ENCODE assay signal across 7 cellular contexts in the genomic region with DNA sequence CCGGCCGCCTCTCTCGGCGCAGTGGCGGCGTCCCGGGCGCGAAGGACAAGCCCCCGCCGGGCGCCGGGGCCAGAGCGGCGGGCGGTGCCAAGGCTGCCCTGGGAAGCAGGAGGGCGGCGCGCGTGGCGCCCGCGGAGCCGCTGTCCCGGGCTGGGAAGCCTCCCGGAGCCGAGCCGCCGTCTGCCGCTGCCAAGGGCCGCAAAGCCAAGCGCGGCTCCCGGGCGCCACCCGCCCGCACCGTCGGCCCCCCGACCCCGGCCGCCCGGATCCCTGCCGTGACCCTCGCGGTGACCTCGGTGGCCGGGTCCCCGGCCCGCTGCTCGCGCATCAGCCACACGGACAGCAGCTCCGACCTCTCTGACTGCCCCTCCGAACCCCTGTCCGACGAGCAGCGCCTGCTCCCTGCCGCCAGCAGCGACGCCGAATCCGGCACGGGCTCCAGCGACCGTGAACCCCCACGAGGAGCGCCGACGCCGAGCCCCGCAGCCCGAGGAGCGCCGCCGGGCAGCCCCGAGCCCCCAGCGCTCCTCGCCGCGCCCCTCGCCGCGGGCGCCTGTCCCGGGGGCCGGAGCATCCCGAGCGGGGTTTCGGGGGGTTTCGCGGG.
DNase-seq lines count a peak whose midpoint lies in the region; ATAC-seq and TF ChIP-seq lines count a peak whose summit lies in the region.

No MANE protein-coding gene starts in this region.

- H3K9me3 Mint-ChIP-seq in activated naive CD8-positive, alpha-beta T cell treated with anti-CD3 and anti-CD28 coated beads, Interleukin-2, amount 50 U/mL, for 24 hours = no peaks in the 10 kb centered on the region

- no peak overlapping the region for H3K9ac ChIP-seq in iPS-15b (ENCODE audit: low read depth, low read length)

- no peaks in the 10 kb centered on the region for H3K36me3 Mint-ChIP-seq in activated naive CD8-positive, alpha-beta T cell treated with anti-CD3 and anti-CD28 coated beads, Interleukin-2, amount 50 U/mL, for 24 hours (ENCODE audit: low read depth)

- ATAC-seq in HG03342 (IDR thresholded peaks at IDR 0.05; ENCODE audit: unreplicated experiment) = peak; percentile 6
- no peak for ATAC-seq in activated naive CD8-positive, alpha-beta T cell treated with anti-CD3 and anti-CD28 coated beads, Interleukin-2, amount 50 U/mL, for 24 hours
- ATAC-seq in GM19467 (IDR thresholded peaks at IDR 0.05; ENCODE audit: unreplicated experiment) = no peak

- no peak overlapping the region for H3K4me3 Mint-ChIP-seq in activated naive CD8-positive, alpha-beta T cell treated with anti-CD3 and anti-CD28 coated beads, Interleukin-2, amount 50 U/mL, for 24 hours

- TF ChIP-seq CTCF in GM13977 (IDR thresholded peaks at IDR 0.05; ENCODE audit: extremely low read depth, insufficient read depth, missing control alignments) = no peak

- H3K9me3 ChIP-seq in iPS-15b (ENCODE audit: control insufficient read depth, insufficient read depth, low read length) = no peaks in the 10 kb centered on the region

- H3K36me3 ChIP-seq in iPS-15b (ENCODE audit: control insufficient read depth, insufficient read depth, low read length) = no peaks in the 10 kb centered on the region

- in situ Hi-C loops in GM13977 (cut with MboI; ENCODE audit: low pct_unique_long_range_greater_than_20kb, low sequenced_read_pairs, unreplicated experiment) = no loop called here

- H3K27me3 Mint-ChIP-seq in activated naive CD8-positive, alpha-beta T cell treated with anti-CD3 and anti-CD28 coated beads, Interleukin-2, amount 50 U/mL, for 24 hours = peaks cover 51% of the 10 kb centered on the region

- peaks cover 11% of the 10 kb centered on the region for H3K27me3 ChIP-seq in iPS-15b (ENCODE audit: control insufficient read depth, insufficient read depth, low read length)

- no peak overlapping the region for H3K27ac Mint-ChIP-seq in activated naive CD8-positive, alpha-beta T cell treated with anti-CD3 and anti-CD28 coated beads, Interleukin-2, amount 50 U/mL, for 24 hours

- peaks cover 16% of the 10 kb centered on the region for H3K4me1 Mint-ChIP-seq in activated naive CD8-positive, alpha-beta T cell treated with anti-CD3 and anti-CD28 coated beads, Interleukin-2, amount 50 U/mL, for 24 hours

- DNase-seq in GM13977 (ENCODE audit: low spot score) (peak; percentile 58), NCI-H1694 treated with DMSO at 0.1 percent for 48 hours (lab: John Stamatoyannopoulos, UW) (no peak)
- peak; percentile 12 for DNase-seq in activated naive CD8-positive, alpha-beta T cell treated with anti-CD3 and anti-CD28 coated beads, Interleukin-2, amount 50 U/mL, for 24 hours
- DNase-seq in stimulated activated CD4-positive, alpha-beta T cell treated with anti-CD3 and anti-CD28 coated beads, Interleukin-4, amount 100 ng/mL, for 24 hours = peak; percentile 6

- H3K4me3 ChIP-seq in iPS-15b (ENCODE audit: low read depth, low read length) = peak overlapping the region; percentile 79

- peaks cover 18% of the 10 kb centered on the region for H3K4me1 ChIP-seq in iPS-15b (ENCODE audit: control insufficient read depth, insufficient read depth, low read length)
